Comparison of ENCODE assay signal across 12 cellular contexts in the genomic region with DNA sequence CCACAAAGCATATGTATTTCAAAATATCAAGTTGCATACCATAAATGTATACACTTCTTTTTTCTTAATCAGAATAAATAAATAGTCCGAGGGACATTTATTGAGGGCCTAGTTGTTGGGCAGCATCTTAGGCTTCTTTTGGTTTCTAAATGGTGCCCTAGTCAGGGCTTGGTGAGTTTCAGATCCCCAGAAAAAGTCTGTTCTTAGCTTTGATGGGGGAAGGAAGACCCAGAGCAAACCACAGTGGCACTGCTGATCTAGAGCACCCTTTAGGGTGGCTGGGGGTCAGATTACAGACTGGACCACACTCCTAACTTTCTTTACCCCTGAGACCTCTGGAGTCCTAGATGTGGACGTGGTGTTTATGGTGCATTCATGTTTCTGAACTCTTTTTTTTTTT.
DNase-seq lines count a peak whose midpoint lies in the region; ATAC-seq and FAIRE-seq lines count a peak whose summit lies in the region.
"Had no signal": no experiment of that assay in that cellular context is flagged by ENCODE, and none has a peak within 500 bp of the region (broad histone marks: within the 10 kb centered on the region; RNA-seq: fewer than 3 reads in every experiment).

No MANE protein-coding gene starts in this region.

- peak overlapping the region; percentile 64 for H3K27ac Mint-ChIP-seq in memory B cell
- H3K27ac Mint-ChIP-seq: activated CD8-positive, alpha-beta T cell treated with anti-CD3 and anti-CD28 coated beads, Interleukin-2, amount 10 ng/mL, durations not matched to agents 7 days and 5 days had no signal

- H3K4me3 Mint-ChIP-seq in memory B cell, result no peak overlapping the region
- H3K4me3 Mint-ChIP-seq: activated CD8-positive, alpha-beta T cell treated with anti-CD3 and anti-CD28 coated beads, Interleukin-2, amount 10 ng/mL, durations not matched to agents 7 days and 5 days had no signal

- H3K27me3 Mint-ChIP-seq in memory B cell, result no peaks in the 10 kb centered on the region

- peaks cover 13% of the 10 kb centered on the region for H3K36me3 Mint-ChIP-seq in memory B cell

- peak; percentile 84 for ATAC-seq in GM18873 (IDR thresholded peaks at IDR 0.05; ENCODE audit: low FRiP score, unreplicated experiment)
- ATAC-seq in GM21717 (IDR thresholded peaks at IDR 0.05; ENCODE audit: unreplicated experiment), result peak; percentile 90
- peak; percentile 84 for ATAC-seq in HG03378 (IDR thresholded peaks at IDR 0.05; ENCODE audit: unreplicated experiment)
- peak; percentile 88 for ATAC-seq in memory B cell (ENCODE audit: low read depth)
- ATAC-seq: activated CD8-positive, alpha-beta T cell treated with anti-CD3 and anti-CD28 coated beads, Interleukin-2, amount 10 ng/mL, durations not matched to agents 7 days and 5 days; K562; upper lobe of right lung had no signal

- H3K9me3 Mint-ChIP-seq in memory B cell, result no peaks in the 10 kb centered on the region

- no peak for DNase-seq in memory B cell (ENCODE audit: low spot score in 2 of 2)
- DNase-seq in dermis blood vessel endothelial cell, result no peak
- no peak for DNase-seq in HTR-8/SVneo (ENCODE audit: insufficient read length, low spot score)
- no peak for DNase-seq in NCI-H2081 treated with DMSO at 0.1 percent for 48 hours (lab: John Stamatoyannopoulos, UW)
- no peak for DNase-seq in activated CD4-positive, alpha-beta T cell treated with anti-CD3 and anti-CD28 coated beads for 4 hours
- DNase-seq: activated CD8-positive, alpha-beta T cell treated with anti-CD3 and anti-CD28 coated beads, Interleukin-2, amount 10 ng/mL, durations not matched to agents 7 days and 5 days; NCI-H510A; upper lobe of right lung had no signal

- FAIRE-seq in HTR-8/SVneo (lab: Jason Lieb, UNC), result no peak
- FAIRE-seq: K562 had no signal

- H3K4me1 Mint-ChIP-seq in memory B cell, result peaks cover 52% of the 10 kb centered on the region
